Comparison of ENCODE assay signal across 19 cellular contexts in genomic region chr14:69633238-69633637, GRCh38. TPM values are rescaled to one million over a fixed set of nuclear protein-coding genes. Genes with fewer than 3 reads are reported as not detected.
DNase-seq lines count a peak whose midpoint lies in the region; ATAC-seq and TF ChIP-seq lines count a peak whose summit lies in the region.
"Had no signal": no experiment of that assay in that cellular context is flagged by ENCODE, and none has a peak within 500 bp of the region (broad histone marks: within the 10 kb centered on the region; RNA-seq: fewer than 3 reads in every experiment).

No MANE protein-coding gene starts in this region.

- ATAC-seq in heart left ventricle (no peak), Right ventricle myocardium superior (ENCODE audit: poor library complexity) (no peak), WTC11 (peak; percentile 43), lower lobe of right lung (peak in 1 of 2 donors; percentile 41)
- ATAC-seq in stimulated activated effector memory CD8-positive, alpha-beta T cell treated with anti-CD3 and anti-CD28 coated beads, Interleukin-12 subunit alpha, Interleukin-12 subunit beta, amount 100 ng/mL, for 72 hours, result no peak

- H3K4me1 Mint-ChIP-seq in WTC11, result peaks cover 76% of the 10 kb centered on the region
- peaks cover 100% of the 10 kb centered on the region for H3K4me1 Mint-ChIP-seq in stimulated activated effector memory CD8-positive, alpha-beta T cell treated with anti-CD3 and anti-CD28 coated beads, Interleukin-12 subunit alpha, Interleukin-12 subunit beta, amount 100 ng/mL, for 72 hours

- no peaks in the 10 kb centered on the region for H3K36me3 ChIP-seq in heart left ventricle
- H3K36me3 ChIP-seq in lower lobe of right lung, result no peaks in the 10 kb centered on the region
- H3K36me3 ChIP-seq: esophagus muscularis mucosa had no signal

- intact Hi-C loops in heart left ventricle (cut with DNase I), result no loop called here
- intact Hi-C loops in Right ventricle myocardium superior (cut with DNase I), result no loop called here
- intact Hi-C loops in lower lobe of right lung (cut with DNase I), result no loop called here

- TF ChIP-seq POLR2A in heart left ventricle (IDR thresholded peaks at IDR 0.05), result no peak

- no peaks in the 10 kb centered on the region for H3K27me3 Mint-ChIP-seq in WTC11 (ENCODE audit: low read depth)

- H3K4me1 ChIP-seq in heart left ventricle (peaks cover 11 to 100% (median 98%) of the 10 kb centered on the region in 12 donors), lower lobe of right lung (peaks cover 99% of the 10 kb centered on the region)

- CTCF ChIA-PET in WTC11 (lab: Charles Lee), result no interaction called here

- H3K27ac ChIP-seq in heart left ventricle (peak overlapping the region in 10 of 12 donors; percentile 4 to 84 (median 46)), lower lobe of right lung (peak overlapping the region; percentile 39)

- H3K4me3 ChIP-seq in heart left ventricle (no peak overlapping the region), lower lobe of right lung (no peak overlapping the region)
- H3K4me3 ChIP-seq: esophagus muscularis mucosa had no signal

- no peaks in the 10 kb centered on the region for H3K9me3 ChIP-seq in heart left ventricle
- no peaks in the 10 kb centered on the region for H3K9me3 ChIP-seq in lower lobe of right lung
- H3K9me3 ChIP-seq: esophagus muscularis mucosa had no signal

- H3K27me3 ChIP-seq in heart left ventricle, result no peaks in the 10 kb centered on the region
- H3K27me3 ChIP-seq in lower lobe of right lung (ENCODE audit: low read depth), result no peaks in the 10 kb centered on the region
- H3K27me3 ChIP-seq: esophagus muscularis mucosa had no signal

- WGBS in heart left ventricle, 4 donors, result 34 to 52% (median 39%) methylated on average over 3 to 4 of the region's 4 CpGs

- H3K27ac Mint-ChIP-seq in WTC11, result peak overlapping the region; percentile 35; the same call in 1 of the 2 replicates
- peak overlapping the region; percentile 41 for H3K27ac Mint-ChIP-seq in stimulated activated effector memory CD8-positive, alpha-beta T cell treated with anti-CD3 and anti-CD28 coated beads, Interleukin-12 subunit alpha, Interleukin-12 subunit beta, amount 100 ng/mL, for 72 hours

- H3K4me3 Mint-ChIP-seq in WTC11, result no peak overlapping the region
- no peak overlapping the region for H3K4me3 Mint-ChIP-seq in stimulated activated effector memory CD8-positive, alpha-beta T cell treated with anti-CD3 and anti-CD28 coated beads, Interleukin-12 subunit alpha, Interleukin-12 subunit beta, amount 100 ng/mL, for 72 hours

- TF ChIP-seq CTCF in heart left ventricle (IDR thresholded peaks at IDR 0.05) (no peak), WTC11 (IDR thresholded peaks at IDR 0.05) (no peak), lower lobe of right lung (IDR thresholded peaks at IDR 0.05) (no peak)

- no peak for DNase-seq in heart left ventricle
- no peak for DNase-seq in Right ventricle myocardium superior
- DNase-seq in WTC11 (ENCODE audit: low spot score), result no peak
- DNase-seq in lower lobe of right lung, result no peak
- no peak for DNase-seq in stimulated activated effector memory CD8-positive, alpha-beta T cell treated with anti-CD3 and anti-CD28 coated beads, Interleukin-12 subunit alpha, Interleukin-12 subunit beta, amount 100 ng/mL, for 72 hours (ENCODE audit: low spot score in 2 of 2)
- no peak for DNase-seq in GOT3 (lab: John Stamatoyannopoulos, UW)
- DNase-seq in KBM-7, result no peak
- no peak for DNase-seq in H4 (ENCODE audit: low spot score)
- DNase-seq: activated CD4-positive, alpha-beta T cell treated with anti-CD3 and anti-CD28 coated beads, Interleukin-2, amount 50 U/mL, for 4 hours; anterior cingulate cortex; DMS 273 treated with DMSO at 0.1 percent for 48 hours; NCI-H1436; NCI-H2227 treated with DMSO at 0.1 percent for 48 hours; SHP77 treated with DMSO at 0.1 percent for 48 hours; stimulated activated CD4-positive, alpha-beta T cell treated with anti-CD3 and anti-CD28 coated beads, Interleukin-15, amount 100 ng/mL, for 24 hours had no signal

- POLR2A ChIA-PET in WTC11 (lab: Charles Lee), result no interaction called here

- no peaks in the 10 kb centered on the region for H3K36me3 Mint-ChIP-seq in WTC11
- H3K36me3 Mint-ChIP-seq in stimulated activated effector memory CD8-positive, alpha-beta T cell treated with anti-CD3 and anti-CD28 coated beads, Interleukin-12 subunit alpha, Interleukin-12 subunit beta, amount 100 ng/mL, for 72 hours, result peaks cover 39% of the 10 kb centered on the region

- in situ Hi-C loops in KBM-7 (cut with MboI; ENCODE audit: low pct_unique_long_range_greater_than_20kb, low sequenced_read_pairs), result no loop called here

- H3K9me3 Mint-ChIP-seq in WTC11, result no peaks in the 10 kb centered on the region
- no peaks in the 10 kb centered on the region for H3K9me3 Mint-ChIP-seq in stimulated activated effector memory CD8-positive, alpha-beta T cell treated with anti-CD3 and anti-CD28 coated beads, Interleukin-12 subunit alpha, Interleukin-12 subunit beta, amount 100 ng/mL, for 72 hours

TF ChIP-seq in WTC11, 78 proteins besides CTCF, POLR2A, EP300 and RAD21 (continues in another document):
- TF ChIP-seq ZNF138 (CRISPR knock-in tag; conservative IDR thresholded peaks at IDR 0.05) (no peak), ZNF416 (CRISPR knock-in tag; IDR thresholded peaks at IDR 0.05) (no peak), TP53 (CRISPR knock-in tag; IDR thresholded peaks at IDR 0.05) (no peak), ATF6 (CRISPR knock-in tag; IDR thresholded peaks at IDR 0.05) (no peak), RELA (CRISPR knock-in tag; IDR thresholded peaks at IDR 0.05; ENCODE audit: borderline replicate concordance) (no peak), SOX15 (CRISPR knock-in tag; IDR thresholded peaks at IDR 0.05) (no peak), ZNF396 (CRISPR knock-in tag; IDR thresholded peaks at IDR 0.05; ENCODE audit: borderline replicate concordance) (no peak)
- TF ChIP-seq, protein P1, sequence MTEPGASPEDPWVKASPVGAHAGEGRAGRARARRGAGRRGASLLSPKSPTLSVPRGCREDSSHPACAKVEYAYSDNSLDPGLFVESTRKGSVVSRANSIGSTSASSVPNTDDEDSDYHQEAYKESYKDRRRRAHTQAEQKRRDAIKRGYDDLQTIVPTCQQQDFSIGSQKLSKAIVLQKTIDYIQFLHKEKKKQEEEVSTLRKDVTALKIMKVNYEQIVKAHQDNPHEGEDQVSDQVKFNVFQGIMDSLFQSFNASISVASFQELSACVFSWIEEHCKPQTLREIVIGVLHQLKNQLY (CRISPR knock-in tag; IDR thresholded peaks at IDR 0.05), result no peak
- TF ChIP-seq, protein P2, sequence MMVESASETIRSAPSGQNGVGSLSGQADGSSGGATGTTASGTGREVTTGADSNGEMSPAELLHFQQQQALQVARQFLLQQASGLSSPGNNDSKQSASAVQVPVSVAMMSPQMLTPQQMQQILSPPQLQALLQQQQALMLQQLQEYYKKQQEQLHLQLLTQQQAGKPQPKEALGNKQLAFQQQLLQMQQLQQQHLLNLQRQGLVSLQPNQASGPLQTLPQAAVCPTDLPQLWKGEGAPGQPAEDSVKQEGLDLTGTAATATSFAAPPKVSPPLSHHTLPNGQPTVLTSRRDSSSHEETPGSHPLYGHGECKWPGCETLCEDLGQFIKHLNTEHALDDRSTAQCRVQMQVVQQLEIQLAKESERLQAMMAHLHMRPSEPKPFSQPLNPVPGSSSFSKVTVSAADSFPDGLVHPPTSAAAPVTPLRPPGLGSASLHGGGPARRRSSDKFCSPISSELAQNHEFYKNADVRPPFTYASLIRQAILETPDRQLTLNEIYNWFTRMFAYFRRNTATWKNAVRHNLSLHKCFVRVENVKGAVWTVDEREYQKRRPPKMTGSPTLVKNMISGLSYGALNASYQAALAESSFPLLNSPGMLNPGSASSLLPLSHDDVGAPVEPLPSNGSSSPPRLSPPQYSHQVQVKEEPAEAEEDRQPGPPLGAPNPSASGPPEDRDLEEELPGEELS (CRISPR knock-in tag; IDR thresholded peaks at IDR 0.05), result no peak
- TF ChIP-seq, protein P3, sequence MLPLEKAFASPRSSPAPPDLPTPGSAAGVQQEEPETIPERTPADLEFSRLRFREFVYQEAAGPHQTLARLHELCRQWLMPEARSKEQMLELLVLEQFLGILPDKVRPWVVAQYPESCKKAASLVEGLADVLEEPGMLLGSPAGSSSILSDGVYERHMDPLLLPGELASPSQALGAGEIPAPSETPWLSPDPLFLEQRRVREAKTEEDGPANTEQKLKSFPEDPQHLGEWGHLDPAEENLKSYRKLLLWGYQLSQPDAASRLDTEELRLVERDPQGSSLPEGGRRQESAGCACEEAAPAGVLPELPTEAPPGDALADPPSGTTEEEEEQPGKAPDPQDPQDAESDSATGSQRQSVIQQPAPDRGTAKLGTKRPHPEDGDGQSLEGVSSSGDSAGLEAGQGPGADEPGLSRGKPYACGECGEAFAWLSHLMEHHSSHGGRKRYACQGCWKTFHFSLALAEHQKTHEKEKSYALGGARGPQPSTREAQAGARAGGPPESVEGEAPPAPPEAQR (CRISPR knock-in tag; IDR thresholded peaks at IDR 0.05), result no peak

RNA-seq across cellular contexts. Expression of gene SUSD6, which starts 21.8 kb away (rescaled TPM):
- total RNA-seq in heart left ventricle (10 to 100 TPM; 17.8 to 49.2 (median 24.8) TPM), Right ventricle myocardium superior (20.8 TPM), WTC11 (2021) (6.6 to 10.1 TPM (median 8.1 TPM) in 3 replicates), lower lobe of right lung (80.1 TPM)
- 10 to 100 TPM in 1 of 2 donors, 1 to 10 TPM in 1; 5.8 to 18.7 TPM for polyA plus RNA-seq in heart left ventricle
- 2.7 and 3.4 TPM in 2 replicates for total RNA-seq in H4 (2014; rRNA removed; shearing (Covaris generic))

RNA-seq across cellular contexts. Expression of gene CCDC177, which starts 58.6 kb away (rescaled TPM):
- total RNA-seq in heart left ventricle, result not detected
- under 1 TPM in 1 of 2 donors, not detected in 1; 0.06 TPM for polyA plus RNA-seq in heart left ventricle
- total RNA-seq in Right ventricle myocardium superior, result not detected
- total RNA-seq in WTC11 (2021), result 1.7 to 2.2 TPM (median 2.1 TPM) in 3 replicates
- total RNA-seq in lower lobe of right lung, result not detected
- total RNA-seq in H4 (2014; rRNA removed; shearing (Covaris generic)), result not detected in 2 replicates
- total RNA-seq: dermis microvascular lymphatic vessel endothelial cell, esophagus muscularis mucosa, pulmonary artery endothelial cell, subcutaneous adipose tissue had no signal
